ENCODE assay signal across 23 cellular contexts in the genomic region with DNA sequence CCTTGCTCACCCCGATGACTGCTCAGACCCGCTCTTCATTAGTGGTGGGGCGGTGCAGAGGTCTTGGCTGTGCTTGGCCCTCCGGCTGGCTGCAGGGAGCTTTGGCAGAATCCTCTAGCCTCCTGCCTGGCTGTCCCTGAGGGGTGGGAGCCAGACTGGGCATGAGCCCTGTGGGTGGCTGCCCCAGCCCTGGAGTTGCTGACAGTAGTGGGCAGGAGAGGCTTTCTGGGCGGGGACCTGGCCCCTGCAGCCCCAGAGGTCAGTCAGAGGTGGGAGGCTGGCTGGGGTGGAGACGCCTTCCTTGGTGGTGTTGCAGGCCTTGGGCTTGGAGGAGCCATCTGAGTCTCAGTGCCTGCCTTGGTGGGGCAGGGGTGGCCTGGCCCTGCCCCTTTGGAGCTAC.
"Had no signal": no experiment of that assay in that cellular context is flagged by ENCODE, and none has a peak within 500 bp of the region (broad histone marks: within the 10 kb centered on the region; RNA-seq: fewer than 3 reads in every experiment).

No MANE protein-coding gene starts in this region.

- H3K4me2 ChIP-seq: KMS-11 had no signal

- H3K9me3 Mint-ChIP-seq: activated CD4-positive, alpha-beta memory T cell treated with anti-CD3 and anti-CD28 coated beads, Interleukin-2, amount 10 ng/mL, durations not matched to agents 7 days and 5 days; activated CD4-positive, alpha-beta T cell treated with anti-CD3 and anti-CD28 coated beads, Interleukin-2, amount 10 ng/mL, durations not matched to agents 24 days and 14 days; activated naive CD4-positive, alpha-beta T cell treated with anti-CD3 and anti-CD28 coated beads for 36 hours; activated T-helper 17 cell treated with anti-CD3 and anti-CD28 coated beads, Interleukin-2, amount 50 U/mL, for 72 hours; T-helper 1 cell treated with Interleukin-12 subunit alpha and Interleukin-12 subunit beta and Interleukin-4 antibody, amounts not matched to agents 30 μg/mL and 1 μg/mL, for 36 hours; WTC11 had no signal

- H3K27ac Mint-ChIP-seq: activated CD4-positive, alpha-beta memory T cell treated with anti-CD3 and anti-CD28 coated beads, Interleukin-2, amount 10 ng/mL, durations not matched to agents 7 days and 5 days; activated CD4-positive, alpha-beta T cell treated with anti-CD3 and anti-CD28 coated beads, Interleukin-2, amount 10 ng/mL, durations not matched to agents 24 days and 14 days; activated naive CD4-positive, alpha-beta T cell treated with anti-CD3 and anti-CD28 coated beads for 36 hours; activated naive CD8-positive, alpha-beta T cell; activated T-helper 17 cell treated with anti-CD3 and anti-CD28 coated beads, Interleukin-2, amount 50 U/mL, for 72 hours; T-helper 1 cell treated with Interleukin-12 subunit alpha and Interleukin-12 subunit beta and Interleukin-4 antibody, amounts not matched to agents 30 μg/mL and 1 μg/mL, for 36 hours; WTC11 had no signal

- H3K27me3 ChIP-seq: brain microvascular endothelial cell, cardiac muscle cell had no signal

- H3K4me3 ChIP-seq: cardiac muscle cell had no signal

- H3K36me3 ChIP-seq: brain microvascular endothelial cell, cardiac muscle cell had no signal

- H3K4me3 Mint-ChIP-seq: activated CD4-positive, alpha-beta memory T cell treated with anti-CD3 and anti-CD28 coated beads, Interleukin-2, amount 10 ng/mL, durations not matched to agents 7 days and 5 days; activated CD4-positive, alpha-beta T cell treated with anti-CD3 and anti-CD28 coated beads, Interleukin-2, amount 10 ng/mL, durations not matched to agents 24 days and 14 days; activated naive CD4-positive, alpha-beta T cell treated with anti-CD3 and anti-CD28 coated beads for 36 hours; activated naive CD8-positive, alpha-beta T cell; activated T-helper 17 cell treated with anti-CD3 and anti-CD28 coated beads, Interleukin-2, amount 50 U/mL, for 72 hours; T-helper 1 cell treated with Interleukin-12 subunit alpha and Interleukin-12 subunit beta and Interleukin-4 antibody, amounts not matched to agents 30 μg/mL and 1 μg/mL, for 36 hours; WTC11 had no signal

- H3K36me3 Mint-ChIP-seq: activated naive CD8-positive, alpha-beta T cell; WTC11 had no signal

- H3K27me3 Mint-ChIP-seq: activated CD4-positive, alpha-beta memory T cell treated with anti-CD3 and anti-CD28 coated beads, Interleukin-2, amount 10 ng/mL, durations not matched to agents 7 days and 5 days; activated CD4-positive, alpha-beta T cell treated with anti-CD3 and anti-CD28 coated beads, Interleukin-2, amount 10 ng/mL, durations not matched to agents 24 days and 14 days; activated naive CD8-positive, alpha-beta T cell; activated T-helper 17 cell treated with anti-CD3 and anti-CD28 coated beads, Interleukin-2, amount 50 U/mL, for 72 hours had no signal

- H3K9ac ChIP-seq: KMS-11 had no signal

- ATAC-seq: activated T-helper 17 cell treated with anti-CD3 and anti-CD28 coated beads, Interleukin-2, amount 50 U/mL, for 72 hours; WTC11 had no signal

- H3K27ac ChIP-seq: brain microvascular endothelial cell, cardiac muscle cell, KMS-11 had no signal

- H3K4me1 Mint-ChIP-seq: activated CD4-positive, alpha-beta memory T cell treated with anti-CD3 and anti-CD28 coated beads, Interleukin-2, amount 10 ng/mL, durations not matched to agents 7 days and 5 days; activated CD4-positive, alpha-beta T cell treated with anti-CD3 and anti-CD28 coated beads, Interleukin-2, amount 10 ng/mL, durations not matched to agents 24 days and 14 days; activated T-helper 17 cell treated with anti-CD3 and anti-CD28 coated beads, Interleukin-2, amount 50 U/mL, for 72 hours; WTC11 had no signal

- DNase-seq: activated CD4-positive, alpha-beta memory T cell treated with anti-CD3 and anti-CD28 coated beads, Interleukin-2, amount 10 ng/mL, durations not matched to agents 7 days and 5 days; activated CD4-positive, alpha-beta T cell treated with anti-CD3 and anti-CD28 coated beads for 1 hour; activated CD4-positive, alpha-beta T cell treated with anti-CD3 and anti-CD28 coated beads, Interleukin-2, amount 10 ng/mL, durations not matched to agents 24 days and 14 days; activated gamma-delta T cell; activated naive CD4-positive, alpha-beta T cell treated with anti-CD3 and anti-CD28 coated beads for 36 hours; activated T-cell treated with anti-CD3 and anti-CD28 coated beads for 4 hours; activated T-cell treated with anti-CD3 and anti-CD28 coated beads, Interleukin-2, amount 50 U/mL, for 48 hours; amygdala; brain microvascular endothelial cell; MM.1S; NCI-H1105; NCI-H1436; NCI-H1694 treated with DMSO at 0.1 percent for 48 hours; NCI-H2029 treated with DMSO at 0.1 percent for 48 hours; NCI-H510A treated with DMSO at 0.1 percent for 48 hours; NCI-H69; SHP77 treated with DMSO at 0.1 percent for 48 hours had no signal
